27 cellular contexts compared by ENCODE assay signal in genomic region chr3:86788371-86788770, GRCh38.
"Had no signal": no experiment of that assay in that cellular context is flagged by ENCODE, and none has a peak within 500 bp of the region (broad histone marks: within the 10 kb centered on the region; RNA-seq: fewer than 3 reads in every experiment).

No MANE protein-coding gene starts in this region.

- H3K4me3 Mint-ChIP-seq: activated CD4-positive, alpha-beta T cell treated with anti-CD3 and anti-CD28 coated beads, Interleukin-2, amount 10 ng/mL, durations not matched to agents 7 days and 5 days; activated CD8-positive, alpha-beta memory T cell treated with anti-CD3 and anti-CD28 coated beads, Interleukin-2, amount 10 ng/mL, durations not matched to agents 7 days and 5 days; activated CD8-positive, alpha-beta T cell treated with anti-CD3 and anti-CD28 coated beads for 36 hours; activated naive CD4-positive, alpha-beta T cell treated with anti-CD3 and anti-CD28 coated beads, Interleukin-2, amount 10 ng/mL, durations not matched to agents 7 days and 5 days; naive thymus-derived CD4-positive, alpha-beta T cell; neural progenitor cell; stimulated activated naive CD8-positive, alpha-beta T cell treated with anti-CD3 and anti-CD28 coated beads, Interleukin-15, amount 100 ng/mL, for 72 hours; T-cell; T-helper 2 cell treated with Interferon-gamma antibody and Interleukin-4, amounts not matched to agents 5 μg/mL and 100 μg/mL, for 36 hours had no signal

- H3K4me1 Mint-ChIP-seq: activated CD4-positive, alpha-beta T cell treated with anti-CD3 and anti-CD28 coated beads, Interleukin-2, amount 10 ng/mL, durations not matched to agents 7 days and 5 days; activated CD8-positive, alpha-beta memory T cell treated with anti-CD3 and anti-CD28 coated beads, Interleukin-2, amount 10 ng/mL, durations not matched to agents 7 days and 5 days; activated naive CD4-positive, alpha-beta T cell treated with anti-CD3 and anti-CD28 coated beads, Interleukin-2, amount 10 ng/mL, durations not matched to agents 7 days and 5 days; naive thymus-derived CD4-positive, alpha-beta T cell; stimulated activated naive CD8-positive, alpha-beta T cell treated with anti-CD3 and anti-CD28 coated beads, Interleukin-15, amount 100 ng/mL, for 72 hours; T-cell had no signal

- H3K27ac Mint-ChIP-seq: activated CD4-positive, alpha-beta T cell treated with anti-CD3 and anti-CD28 coated beads, Interleukin-2, amount 10 ng/mL, durations not matched to agents 7 days and 5 days; activated CD8-positive, alpha-beta memory T cell treated with anti-CD3 and anti-CD28 coated beads, Interleukin-2, amount 10 ng/mL, durations not matched to agents 7 days and 5 days; activated CD8-positive, alpha-beta T cell treated with anti-CD3 and anti-CD28 coated beads for 36 hours; activated naive CD4-positive, alpha-beta T cell treated with anti-CD3 and anti-CD28 coated beads, Interleukin-2, amount 10 ng/mL, durations not matched to agents 7 days and 5 days; naive thymus-derived CD4-positive, alpha-beta T cell; neural progenitor cell; stimulated activated naive CD8-positive, alpha-beta T cell treated with anti-CD3 and anti-CD28 coated beads, Interleukin-15, amount 100 ng/mL, for 72 hours; T-cell; T-helper 2 cell treated with Interferon-gamma antibody and Interleukin-4, amounts not matched to agents 5 μg/mL and 100 μg/mL, for 36 hours had no signal

- H3K9me3 Mint-ChIP-seq: activated CD4-positive, alpha-beta T cell treated with anti-CD3 and anti-CD28 coated beads, Interleukin-2, amount 10 ng/mL, durations not matched to agents 7 days and 5 days; activated CD8-positive, alpha-beta T cell treated with anti-CD3 and anti-CD28 coated beads for 36 hours; activated naive CD4-positive, alpha-beta T cell treated with anti-CD3 and anti-CD28 coated beads, Interleukin-2, amount 10 ng/mL, durations not matched to agents 7 days and 5 days; naive thymus-derived CD4-positive, alpha-beta T cell; neural progenitor cell; stimulated activated naive CD8-positive, alpha-beta T cell treated with anti-CD3 and anti-CD28 coated beads, Interleukin-15, amount 100 ng/mL, for 72 hours; T-cell; T-helper 2 cell treated with Interferon-gamma antibody and Interleukin-4, amounts not matched to agents 5 μg/mL and 100 μg/mL, for 36 hours had no signal

- ATAC-seq: activated CD8-positive, alpha-beta memory T cell treated with anti-CD3 and anti-CD28 coated beads, Interleukin-2, amount 10 ng/mL, durations not matched to agents 7 days and 5 days; activated CD8-positive, alpha-beta T cell treated with anti-CD3 and anti-CD28 coated beads for 36 hours; esophagus mucosa; gastroesophageal sphincter; heart left ventricle; left lung; naive thymus-derived CD4-positive, alpha-beta T cell; stimulated activated naive CD8-positive, alpha-beta T cell treated with anti-CD3 and anti-CD28 coated beads, Interleukin-15, amount 100 ng/mL, for 72 hours; T-cell had no signal

- H3K27ac ChIP-seq: gastroesophageal sphincter, heart left ventricle, left lung, neural progenitor cell, prostate gland, right atrium auricular region, suprapubic skin, vagina, WERI-Rb-1 had no signal

- H3K9me3 ChIP-seq: gastroesophageal sphincter, heart left ventricle, left lung, prostate gland, right atrium auricular region, suprapubic skin, tibial nerve, vagina had no signal

- DNase-seq: activated CD4-positive, alpha-beta T cell treated with anti-CD3 and anti-CD28 coated beads, Interleukin-2, amount 10 ng/mL, durations not matched to agents 7 days and 5 days; activated CD4-positive, CD25-positive, alpha-beta regulatory T cell treated with anti-CD3 and anti-CD28 coated beads, Interleukin-2, amount 50 U/mL, for 72 hours; activated CD8-positive, alpha-beta memory T cell treated with anti-CD3 and anti-CD28 coated beads, Interleukin-2, amount 10 ng/mL, durations not matched to agents 7 days and 5 days; activated CD8-positive, alpha-beta T cell treated with anti-CD3 and anti-CD28 coated beads for 36 hours; activated effector memory CD4-positive, alpha-beta T cell treated with anti-CD3 and anti-CD28 coated beads, Interleukin-2, amount 50 U/mL, for 16 hours; activated naive CD4-positive, alpha-beta T cell treated with anti-CD3 and anti-CD28 coated beads, Interleukin-2, amount 10 ng/mL, durations not matched to agents 7 days and 5 days; activated T-cell treated with anti-CD3 and anti-CD28 coated beads for 4 hours; central memory CD4-positive, alpha-beta T cell; effector memory CD4-positive, alpha-beta T cell; heart left ventricle; kidney; left lung; naive thymus-derived CD4-positive, alpha-beta T cell; stimulated activated CD4-positive, alpha-beta T cell treated with anti-CD3 and anti-CD28 coated beads, Interleukin-1b, Interleukin-23, amount 100 ng/mL, for 48 hours; stimulated activated naive CD8-positive, alpha-beta T cell treated with anti-CD3 and anti-CD28 coated beads, Interleukin-15, amount 100 ng/mL, for 72 hours; T-cell; WERI-Rb-1 had no signal

- H3K36me3 ChIP-seq: gastroesophageal sphincter, heart left ventricle, left lung, neural progenitor cell, prostate gland, right atrium auricular region, suprapubic skin, tibial nerve, vagina, WERI-Rb-1 had no signal

- H3K27me3 Mint-ChIP-seq: activated CD4-positive, alpha-beta T cell treated with anti-CD3 and anti-CD28 coated beads, Interleukin-2, amount 10 ng/mL, durations not matched to agents 7 days and 5 days; activated CD8-positive, alpha-beta memory T cell treated with anti-CD3 and anti-CD28 coated beads, Interleukin-2, amount 10 ng/mL, durations not matched to agents 7 days and 5 days; activated CD8-positive, alpha-beta T cell treated with anti-CD3 and anti-CD28 coated beads for 36 hours; activated naive CD4-positive, alpha-beta T cell treated with anti-CD3 and anti-CD28 coated beads, Interleukin-2, amount 10 ng/mL, durations not matched to agents 7 days and 5 days; naive thymus-derived CD4-positive, alpha-beta T cell; stimulated activated naive CD8-positive, alpha-beta T cell treated with anti-CD3 and anti-CD28 coated beads, Interleukin-15, amount 100 ng/mL, for 72 hours; T-cell had no signal

- H3K4me3 ChIP-seq: gastroesophageal sphincter, heart left ventricle, left lung, lung, neural progenitor cell, prostate gland, right atrium auricular region, suprapubic skin, tibial nerve, vagina had no signal

- H3K27me3 ChIP-seq: gastroesophageal sphincter, heart left ventricle, left lung, neural progenitor cell, right atrium auricular region, suprapubic skin, tibial nerve, vagina had no signal

- H3K36me3 Mint-ChIP-seq: activated CD8-positive, alpha-beta memory T cell treated with anti-CD3 and anti-CD28 coated beads, Interleukin-2, amount 10 ng/mL, durations not matched to agents 7 days and 5 days; activated naive CD4-positive, alpha-beta T cell treated with anti-CD3 and anti-CD28 coated beads, Interleukin-2, amount 10 ng/mL, durations not matched to agents 7 days and 5 days; naive thymus-derived CD4-positive, alpha-beta T cell; neural progenitor cell; T-cell had no signal

- H3K4me1 ChIP-seq: left lung, prostate gland, right atrium auricular region, suprapubic skin had no signal
